In genomic region chr3:5086708-5087107, GRCh38 we compare ENCODE assay signal across 7 cellular contexts.
"Had no signal": no experiment of that assay in that cellular context is flagged by ENCODE, and none has a peak within 500 bp of the region (broad histone marks: within the 10 kb centered on the region; RNA-seq: fewer than 3 reads in every experiment).

No MANE protein-coding gene starts in this region.

- H3K9ac ChIP-seq: KMS-11 had no signal

- H3K4me2 ChIP-seq: KMS-11 had no signal

- DNase-seq: IMR-90, KBM-7, KG1 had no signal

- H3K27ac ChIP-seq: HL-60, KMS-11 had no signal

- FAIRE-seq: HepG2, HTR-8/SVneo had no signal

- ATAC-seq: HepG2 had no signal
